ENCODE assay signal across 9 cellular contexts in the genomic region with DNA sequence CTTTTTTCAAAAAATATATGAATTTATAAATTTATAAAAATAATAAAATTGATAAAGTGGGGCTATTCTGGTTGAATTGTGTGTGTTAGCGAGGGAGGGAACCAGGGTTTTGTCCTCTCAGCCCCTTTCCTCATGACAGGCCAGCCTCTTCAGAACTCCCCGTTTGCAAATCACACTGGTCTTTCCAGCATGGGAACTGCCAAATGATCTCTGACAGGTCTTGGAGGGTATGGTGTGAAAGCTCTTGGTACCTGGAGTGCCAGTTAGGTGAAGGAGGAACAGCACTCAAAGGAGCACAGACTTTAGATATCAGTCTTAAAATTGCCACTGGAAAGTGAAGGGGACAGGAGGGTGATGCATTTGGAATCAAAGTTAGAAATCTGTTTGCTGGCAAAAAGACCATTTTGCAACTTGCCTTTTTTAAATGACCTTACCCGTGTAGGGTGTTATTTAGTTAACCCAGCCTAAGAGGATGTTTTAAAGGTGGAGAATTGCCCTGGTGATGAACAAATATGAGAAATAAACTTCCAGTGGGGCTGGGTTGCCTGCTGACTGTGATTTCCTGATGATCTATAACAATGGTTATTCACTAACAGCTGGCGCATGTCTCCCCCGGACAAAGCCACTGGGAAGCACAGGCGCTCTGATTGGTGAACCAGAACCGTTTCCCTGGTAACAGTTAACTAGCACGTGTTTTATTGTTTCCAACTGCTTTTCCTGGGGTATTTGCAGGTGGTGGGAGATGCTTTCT.
DNase-seq lines count a peak whose midpoint lies in the region; FAIRE-seq and TF ChIP-seq lines count a peak whose summit lies in the region.
"Had no signal": no experiment of that assay in that cellular context is flagged by ENCODE, and none has a peak within 500 bp of the region (broad histone marks: within the 10 kb centered on the region; RNA-seq: fewer than 3 reads in every experiment).

No MANE protein-coding gene starts in this region.

- H3K36me3 Mint-ChIP-seq in activated naive CD4-positive, alpha-beta T cell treated with anti-CD3 and anti-CD28 coated beads for 36 hours (ENCODE audit: low read depth), result no peaks in the 10 kb centered on the region
- H3K36me3 Mint-ChIP-seq in activated CD4-positive, alpha-beta T cell treated with anti-CD3 and anti-CD28 coated beads, Interleukin-2, amount 10 ng/mL, durations not matched to agents 24 days and 14 days (ENCODE audit: low read depth), result no peaks in the 10 kb centered on the region

- POLR2A ChIA-PET in OCI-LY7 (lab: Charles Lee), result interaction anchor here (0.6 kb wide), 1 partner anchor 920 kb away, joined by 3 read pairs; no protein-coding TSS in a partner anchor

- no peaks in the 10 kb centered on the region for H4K20me1 ChIP-seq in OCI-LY7 (ENCODE audit: insufficient read depth, low read length)

- no peak for FAIRE-seq in frontal cortex (lab: Jason Lieb, UNC)

- intact Hi-C loops in OCI-LY7 (cut with micrococcal nuclease; ENCODE audit: unreplicated experiment), result loop anchor here (2.0 kb wide), 1 partner anchor 290 kb away; no protein-coding TSS in a partner anchor
- intact Hi-C loops in activated naive CD4-positive, alpha-beta T cell treated with anti-CD3 and anti-CD28 coated beads for 36 hours (cut with micrococcal nuclease), result loop anchor here (1.0 kb wide), 1 partner anchor 291 kb away; no protein-coding TSS in a partner anchor
- intact Hi-C loops in activated CD4-positive, alpha-beta T cell treated with anti-CD3 and anti-CD28 coated beads, Interleukin-2, amount 10 ng/mL, durations not matched to agents 24 days and 14 days (cut with micrococcal nuclease), result no loop called here

- H3K27me3 Mint-ChIP-seq in activated naive CD4-positive, alpha-beta T cell treated with anti-CD3 and anti-CD28 coated beads for 36 hours (ENCODE audit: low read depth), result peaks cover 4% of the 10 kb centered on the region
- no peaks in the 10 kb centered on the region for H3K27me3 Mint-ChIP-seq in activated CD4-positive, alpha-beta T cell treated with anti-CD3 and anti-CD28 coated beads, Interleukin-2, amount 10 ng/mL, durations not matched to agents 24 days and 14 days

- H3K36me3 ChIP-seq in OCI-LY7 (ENCODE audit: insufficient read depth, low read length), result no peaks in the 10 kb centered on the region

- H3K4me2 ChIP-seq in OCI-LY7 (ENCODE audit: low read length), result peak overlapping the region; percentile 38
- H3K4me2 ChIP-seq: KMS-11 had no signal

- H2AFZ ChIP-seq in OCI-LY7 (ENCODE audit: low read length), result no peak overlapping the region; the same call in 1 of the 2 replicates

- H3K27ac Mint-ChIP-seq in activated naive CD4-positive, alpha-beta T cell treated with anti-CD3 and anti-CD28 coated beads for 36 hours, result no peak overlapping the region
- H3K27ac Mint-ChIP-seq in activated CD4-positive, alpha-beta T cell treated with anti-CD3 and anti-CD28 coated beads, Interleukin-2, amount 10 ng/mL, durations not matched to agents 24 days and 14 days, result no peak overlapping the region

- BruUV-seq in OCI-LY7 (replicated peaks; lab: Mats Ljungman, UMichigan), result no TSS peak

- H3K4me1 Mint-ChIP-seq in activated naive CD4-positive, alpha-beta T cell treated with anti-CD3 and anti-CD28 coated beads for 36 hours (ENCODE audit: low read depth), result no peaks in the 10 kb centered on the region
- H3K4me1 Mint-ChIP-seq in activated CD4-positive, alpha-beta T cell treated with anti-CD3 and anti-CD28 coated beads, Interleukin-2, amount 10 ng/mL, durations not matched to agents 24 days and 14 days, result no peaks in the 10 kb centered on the region

- H3K4me1 ChIP-seq in OCI-LY7 (ENCODE audit: insufficient read depth, low read length, poor library complexity, severe bottlenecking), result peaks cover 8% of the 10 kb centered on the region

- no peaks in the 10 kb centered on the region for H3K9me3 Mint-ChIP-seq in activated naive CD4-positive, alpha-beta T cell treated with anti-CD3 and anti-CD28 coated beads for 36 hours
- H3K9me3 Mint-ChIP-seq in activated CD4-positive, alpha-beta T cell treated with anti-CD3 and anti-CD28 coated beads, Interleukin-2, amount 10 ng/mL, durations not matched to agents 24 days and 14 days, result no peaks in the 10 kb centered on the region

- CTCF ChIA-PET in OCI-LY7 (lab: Charles Lee; ENCODE audit: unreplicated experiment), result no interaction called here
- CTCF ChIA-PET in activated naive CD4-positive, alpha-beta T cell treated with anti-CD3 and anti-CD28 coated beads for 36 hours (lab: Charles Lee), result no interaction called here

- H3K4me3 ChIP-seq in OCI-LY7 (ENCODE audit: low read depth, low read length, poor library complexity, severe bottlenecking), result no peak overlapping the region

- no peak for TF ChIP-seq CTCF in OCI-LY7 (conservative IDR thresholded peaks at IDR 0.05; ENCODE audit: low read length)

- H3K9me2 ChIP-seq in OCI-LY7 (ENCODE audit: insufficient read depth, low read length), result no peaks in the 10 kb centered on the region

- no peaks in the 10 kb centered on the region for H3K79me2 ChIP-seq in OCI-LY7 (ENCODE audit: insufficient read depth, low read depth, low read length)

- H3K4me3 Mint-ChIP-seq in activated naive CD4-positive, alpha-beta T cell treated with anti-CD3 and anti-CD28 coated beads for 36 hours, result no peak overlapping the region
- H3K4me3 Mint-ChIP-seq in activated CD4-positive, alpha-beta T cell treated with anti-CD3 and anti-CD28 coated beads, Interleukin-2, amount 10 ng/mL, durations not matched to agents 24 days and 14 days, result no peak overlapping the region

- H3K9me3 ChIP-seq in OCI-LY7 (ENCODE audit: low read length), result no peaks in the 10 kb centered on the region

- H3K27ac ChIP-seq in OCI-LY7 (ENCODE audit: low read depth, low read length, poor library complexity, severe bottlenecking), result no peak overlapping the region
- H3K27ac ChIP-seq: KMS-11 had no signal

- DNase-seq in HCEC 1CT, result peak; percentile 88
- DNase-seq in OCI-LY7 (ENCODE audit: low spot score), result peak; percentile 31
- peak; percentile 7 to 26 for DNase-seq in frontal cortex (ENCODE audit: low spot score in 2 of 2)
- DNase-seq in pons (ENCODE audit: low spot score), result peak; percentile 94
- no peak for DNase-seq in activated T-cell treated with anti-CD3 and anti-CD28 coated beads, Interleukin-2, amount 50 U/mL, for 1 hour
- no peak for DNase-seq in activated gamma-delta T cell (lab: John Stamatoyannopoulos, UW)
- no peak for DNase-seq in activated naive CD4-positive, alpha-beta T cell treated with anti-CD3 and anti-CD28 coated beads for 36 hours
- no peak for DNase-seq in activated CD4-positive, alpha-beta T cell treated with anti-CD3 and anti-CD28 coated beads, Interleukin-2, amount 10 ng/mL, durations not matched to agents 24 days and 14 days

Comparison
In these comparisons a context has a peak if more than half of its experiments do, and no peak if none do; other contexts are left out.
1. DNase-seq: peak in HCEC 1CT (single experiment), OCI-LY7 (single experiment), frontal cortex (2 of 2) and pons (single experiment); none in activated T-cell treated with anti-CD3 and anti-CD28 coated beads, Interleukin-2, amount 50 U/mL, for 1 hour (single experiment), activated gamma-delta T cell (single experiment), activated naive CD4-positive, alpha-beta T cell treated with anti-CD3 and anti-CD28 coated beads for 36 hours (single experiment) and activated CD4-positive, alpha-beta T cell treated with anti-CD3 and anti-CD28 coated beads, Interleukin-2, amount 10 ng/mL, durations not matched to agents 24 days and 14 days (single experiment).